Comparison of ENCODE assay signal across 8 cellular contexts in genomic region chr12:67593041-67593870, GRCh38. TPM values are rescaled to one million over a fixed set of nuclear protein-coding genes. Genes with fewer than 3 reads are reported as not detected.
DNase-seq lines count a peak whose midpoint lies in the region; ATAC-seq and TF ChIP-seq lines count a peak whose summit lies in the region.

No MANE protein-coding gene starts in this region.

- intact Hi-C loops in uterus (cut with DNase I; ENCODE audit: low total_unique reads) = no loop called here

- ATAC-seq in HG02678 (IDR thresholded peaks at IDR 0.05; ENCODE audit: unreplicated experiment) = peak; percentile 22
- peak; percentile 47 for ATAC-seq in activated CD8-positive, alpha-beta T cell treated with anti-CD3 and anti-CD28 coated beads, Interleukin-2, amount 10 ng/mL, durations not matched to agents 7 days and 5 days
- ATAC-seq in GM19397 (IDR thresholded peaks at IDR 0.05; ENCODE audit: unreplicated experiment) = no peak
- ATAC-seq in GM18519 (IDR thresholded peaks at IDR 0.05; ENCODE audit: low FRiP score, unreplicated experiment) = no peak

- H4K8ac ChIP-seq in mesendoderm (ENCODE audit: low read depth, low read length) = no peak overlapping the region

- H3K9me3 ChIP-seq in uterus = no peaks in the 10 kb centered on the region

- H3K4me3 Mint-ChIP-seq in activated CD8-positive, alpha-beta T cell treated with anti-CD3 and anti-CD28 coated beads, Interleukin-2, amount 10 ng/mL, durations not matched to agents 7 days and 5 days = no peak overlapping the region

- H3K27me3 Mint-ChIP-seq in activated CD8-positive, alpha-beta T cell treated with anti-CD3 and anti-CD28 coated beads, Interleukin-2, amount 10 ng/mL, durations not matched to agents 7 days and 5 days (ENCODE audit: low read depth) = no peaks in the 10 kb centered on the region

- POLR2A ChIA-PET in activated CD8-positive, alpha-beta T cell treated with anti-CD3 and anti-CD28 coated beads, Interleukin-2, amount 10 ng/mL, durations not matched to agents 7 days and 5 days (lab: Charles Lee) = interaction anchor here (0.5 kb wide), 1 partner anchor 48 kb away, joined by 4 read pairs; no protein-coding TSS in a partner anchor

- no peak for TF ChIP-seq POLR2A in uterus (IDR thresholded peaks at IDR 0.05)

- H3K4me1 Mint-ChIP-seq in activated CD8-positive, alpha-beta T cell treated with anti-CD3 and anti-CD28 coated beads, Interleukin-2, amount 10 ng/mL, durations not matched to agents 7 days and 5 days (ENCODE audit: low read depth) = peaks cover 49% of the 10 kb centered on the region

- H3K27me3 ChIP-seq in mesendoderm (ENCODE audit: insufficient read depth, low read length, poor library complexity) (no peaks in the 10 kb centered on the region), uterus (no peaks in the 10 kb centered on the region)

- H3K23ac ChIP-seq in mesendoderm (ENCODE audit: low read length) = no peak overlapping the region

- no peak for TF ChIP-seq CTCF in uterus (IDR thresholded peaks at IDR 0.05)

- H2AK5ac ChIP-seq in mesendoderm (ENCODE audit: low read length) = no peak overlapping the region

- DNase-seq in DMS153 (lab: John Stamatoyannopoulos, UW) (peak; percentile 76), mesendoderm (peak; percentile 50), NCI-H1694 treated with DMSO at 0.1 percent for 48 hours (lab: John Stamatoyannopoulos, UW) (no peak), uterus (no peak)
- no peak for DNase-seq in activated CD8-positive, alpha-beta T cell treated with anti-CD3 and anti-CD28 coated beads, Interleukin-2, amount 10 ng/mL, durations not matched to agents 7 days and 5 days

- H3K27ac ChIP-seq in mesendoderm (ENCODE audit: low read depth, low read length) (no peak overlapping the region), uterus (peak overlapping the region in 1 of 2 donors; percentile 7)

- H4K5ac ChIP-seq in mesendoderm (ENCODE audit: low read length) = no peak overlapping the region

- no peak overlapping the region for H2BK120ac ChIP-seq in mesendoderm (ENCODE audit: low read depth, low read length)

- no peak overlapping the region for H3K56ac ChIP-seq in mesendoderm (ENCODE audit: low read length)

- no peaks in the 10 kb centered on the region for H3K4me1 ChIP-seq in mesendoderm (ENCODE audit: control insufficient read depth, low read depth, low read length)
- H3K4me1 ChIP-seq in uterus = no peaks in the 10 kb centered on the region

- no peak overlapping the region for H3K9ac ChIP-seq in mesendoderm (ENCODE audit: low read length)

- H3K36me3 Mint-ChIP-seq in activated CD8-positive, alpha-beta T cell treated with anti-CD3 and anti-CD28 coated beads, Interleukin-2, amount 10 ng/mL, durations not matched to agents 7 days and 5 days (ENCODE audit: low read depth) = peaks cover 25% of the 10 kb centered on the region

- CTCF ChIA-PET in activated CD8-positive, alpha-beta T cell treated with anti-CD3 and anti-CD28 coated beads, Interleukin-2, amount 10 ng/mL, durations not matched to agents 7 days and 5 days (lab: Charles Lee) = interaction anchor here (0.7 to 3.7 kb wide), 4 partner anchors 13 to 58 kb away, joined by 4 to 21 read pairs (median 10); no protein-coding TSS in a partner anchor

- no peak overlapping the region for H2BK5ac ChIP-seq in mesendoderm (ENCODE audit: low read length)

- no peak overlapping the region for H3K4ac ChIP-seq in mesendoderm (ENCODE audit: low read depth, low read length)

- no CpG with 5 or more reads among the region's 1 CpG for WGBS in mesendoderm (ENCODE audit: extremely low coverage, insufficient coverage, low lambda C conversion rate)

- H3K4me2 ChIP-seq in mesendoderm (ENCODE audit: low read length) = no peak overlapping the region

- peak overlapping the region; percentile 69 for H3K27ac Mint-ChIP-seq in activated CD8-positive, alpha-beta T cell treated with anti-CD3 and anti-CD28 coated beads, Interleukin-2, amount 10 ng/mL, durations not matched to agents 7 days and 5 days

- no peak overlapping the region for H3K18ac ChIP-seq in mesendoderm (ENCODE audit: low read length)

- peaks cover 13% of the 10 kb centered on the region for H3K9me3 Mint-ChIP-seq in activated CD8-positive, alpha-beta T cell treated with anti-CD3 and anti-CD28 coated beads, Interleukin-2, amount 10 ng/mL, durations not matched to agents 7 days and 5 days (ENCODE audit: insufficient read depth)

- no peaks in the 10 kb centered on the region for H3K36me3 ChIP-seq in mesendoderm (ENCODE audit: control insufficient read depth, insufficient read depth, low read length)
- H3K36me3 ChIP-seq in uterus = no peaks in the 10 kb centered on the region

- H3K79me2 ChIP-seq in mesendoderm (ENCODE audit: control insufficient read depth, insufficient read depth, low read length) = no peaks in the 10 kb centered on the region

- H3K79me1 ChIP-seq in mesendoderm (ENCODE audit: low read length) = no peaks in the 10 kb centered on the region

- H2BK15ac ChIP-seq in mesendoderm (replicated peaks; ENCODE audit: low read depth) = no peak overlapping the region

- H3K4me3 ChIP-seq in mesendoderm (ENCODE audit: low read length) = no peak overlapping the region
- H3K4me3 ChIP-seq in uterus = no peak overlapping the region

RNA-seq across cellular contexts. Expression of gene DYRK2, which starts 55.3 kb away (rescaled TPM):
- 10 to 100 TPM; 72.9 to 73.1 TPM for total RNA-seq in activated CD8-positive, alpha-beta T cell treated with anti-CD3 and anti-CD28 coated beads, Interleukin-2, amount 10 ng/mL, durations not matched to agents 7 days and 5 days
- polyA plus RNA-seq in mesendoderm (2013, experiment 1 of 2) = 17.7 TPM
- 18.5 TPM for polyA plus RNA-seq in mesendoderm (2013, experiment 2 of 2)
- 10 to 100 TPM; 21.5 to 59.7 (median 34.7) TPM for total RNA-seq in uterus

Comparison
In these comparisons a context has a peak if more than half of its experiments do, and no peak if none do; other contexts are left out.
1. DNase-seq: peak in DMS153 (single experiment) and mesendoderm (single experiment); none in activated CD8-positive, alpha-beta T cell treated with anti-CD3 and anti-CD28 coated beads, Interleukin-2, amount 10 ng/mL, durations not matched to agents 7 days and 5 days (single experiment), NCI-H1694 treated with DMSO at 0.1 percent for 48 hours (single experiment) and uterus (0 of 2).
2. ATAC-seq: peak in HG02678 (single experiment) and activated CD8-positive, alpha-beta T cell treated with anti-CD3 and anti-CD28 coated beads, Interleukin-2, amount 10 ng/mL, durations not matched to agents 7 days and 5 days (single experiment); none in GM19397 (single experiment) and GM18519 (single experiment).